16 cellular contexts compared by ENCODE assay signal in genomic region chr12:68267892-68268396, GRCh38. TPM values are rescaled to one million over a fixed set of nuclear protein-coding genes. Genes with fewer than 3 reads are reported as not detected.
DNase-seq lines count a peak whose midpoint lies in the region; ATAC-seq, FAIRE-seq and TF ChIP-seq lines count a peak whose summit lies in the region.
"Had no signal": no experiment of that assay in that cellular context is flagged by ENCODE, and none has a peak within 500 bp of the region (broad histone marks: within the 10 kb centered on the region; RNA-seq: fewer than 3 reads in every experiment).

No MANE protein-coding gene starts in this region.

- H3K79me2 ChIP-seq in K562 (ENCODE audit: control insufficient read depth, insufficient read depth, low read length), result no peaks in the 10 kb centered on the region

- no peaks in the 10 kb centered on the region for H3K36me3 ChIP-seq in K562 (ENCODE audit: control insufficient read depth, insufficient read depth, low read length)

- no peaks in the 10 kb centered on the region for H3K9me1 ChIP-seq in K562 (ENCODE audit: control insufficient read depth, insufficient read depth, low read length)

- in situ Hi-C loops in K562 (cut with MboI), result no loop called here

- no peak for TF ChIP-seq EP300 in K562 (IDR thresholded peaks at IDR 0.05; ENCODE audit: low read length)

- H2AFZ ChIP-seq in K562 (ENCODE audit: low read depth, low read length), result no peak overlapping the region

- H3K36me3 Mint-ChIP-seq in osteocyte (ENCODE audit: unreplicated experiment), result no peaks in the 10 kb centered on the region

- POLR2A ChIA-PET in K562 (lab: Yijun Ruan, JAX), result no interaction called here

- TF ChIP-seq CTCF in K562 (IDR thresholded peaks at IDR 0.05 in 2 of 3, conservative IDR thresholded peaks at IDR 0.05 in 1 of 3; ENCODE audit: insufficient read depth in 2 of 3, low read depth in 1 of 3, low read length in 3 of 3), result no peak
- TF ChIP-seq CTCF in osteocyte (IDR thresholded peaks at IDR 0.05), result no peak

- H3K4me3 Mint-ChIP-seq in osteocyte (ENCODE audit: unreplicated experiment), result no peak overlapping the region
- H3K4me3 Mint-ChIP-seq: IgD-negative memory B cell had no signal

- H3K9me3 Mint-ChIP-seq in osteocyte (ENCODE audit: unreplicated experiment), result no peaks in the 10 kb centered on the region

- no peak for TF ChIP-seq POLR2A in K562 (conservative IDR thresholded peaks at IDR 0.05)

- no peaks in the 10 kb centered on the region for H3K27me3 Mint-ChIP-seq in osteocyte (ENCODE audit: unreplicated experiment)
- H3K27me3 Mint-ChIP-seq: IgD-negative memory B cell had no signal

- no peaks in the 10 kb centered on the region for H3K4me1 ChIP-seq in K562 (replicated peaks in 1 of 2; ENCODE audit: control insufficient read depth in 2 of 2, insufficient read depth in 2 of 2, low read length in 2 of 2)

- TF ChIP-seq RAD21 in K562 (CRISPR knock-in tag; conservative IDR thresholded peaks at IDR 0.05 in 1 of 2, IDR thresholded peaks at IDR 0.05 in 1 of 2), result no peak

- peaks cover 34% of the 10 kb centered on the region for H3K4me1 Mint-ChIP-seq in osteocyte (ENCODE audit: unreplicated experiment)

- no peak overlapping the region for H3K9ac ChIP-seq in K562 (ENCODE audit: insufficient read depth in 1 of 2, low read depth in 2 of 2, low read length in 2 of 2)

- no TSS peak for BruUV-seq in K562 (replicated peaks; lab: Mats Ljungman, UMichigan)

- DNase-seq in GM03348 (ENCODE audit: low spot score) (peak; percentile 74), MV-4-11 (lab: John Stamatoyannopoulos, UW) (peak; percentile 43), K562 (ENCODE audit: extremely low read depth in 1 of 4, low spot score in 3 of 4) (no peak), osteocyte (ENCODE audit: extremely low spot score, unreplicated experiment) (no peak), mucosa of gallbladder (ENCODE audit: low spot score) (no peak), dermis blood vessel endothelial cell (no peak)
- DNase-seq: activated CD4-positive, alpha-beta T cell treated with anti-CD3 and anti-CD28 coated beads, Interleukin-2, amount 50 U/mL, for 48 hours; dorsolateral prefrontal cortex; glutamatergic neuron; left cardiac atrium; NCI-H2081 treated with DMSO at 0.1 percent for 48 hours had no signal

- WGBS in K562 (ENCODE audit: insufficient coverage, low coverage, missing lambda C conversion rate), result 4% methylated on average over 6 of the region's 6 CpGs

- CTCF ChIA-PET in K562 (lab: Yijun Ruan, JAX; ENCODE audit: low intra/inter-chr PET ratio), result no interaction called here

- intact Hi-C loops in K562 (cut with micrococcal nuclease), result no loop called here

- FAIRE-seq in K562 (lab: Jason Lieb, UNC), result no peak
- FAIRE-seq: GM12892 had no signal

- peaks cover 7 to 20% of the 10 kb centered on the region in 2 experiments for H3K27me3 ChIP-seq in K562 (ENCODE audit: control insufficient read depth in 2 of 2, insufficient read depth in 2 of 2, low read length in 2 of 2)
- H3K27me3 ChIP-seq: dorsolateral prefrontal cortex had no signal

- ATAC-seq in K562 (no peak), HG03039 (IDR thresholded peaks at IDR 0.05; ENCODE audit: unreplicated experiment) (no peak)
- ATAC-seq: left cardiac atrium; naive thymus-derived CD4-positive, alpha-beta T cell had no signal

- H3K27ac Mint-ChIP-seq in osteocyte (ENCODE audit: unreplicated experiment), result peak overlapping the region; percentile 58
- H3K27ac Mint-ChIP-seq: IgD-negative memory B cell had no signal

- no peaks in the 10 kb centered on the region for H4K20me1 ChIP-seq in K562 (replicated peaks; ENCODE audit: control insufficient read depth, insufficient read depth, low read length)

- H3K27ac ChIP-seq in K562 (ENCODE audit: extremely low read depth, low read depth, low read length), result no peak overlapping the region
- H3K27ac ChIP-seq: dorsolateral prefrontal cortex had no signal

- no peak overlapping the region for H3K4me3 ChIP-seq in K562
- H3K4me3 ChIP-seq: dorsolateral prefrontal cortex had no signal

- H3K9me3 ChIP-seq in K562 (replicated peaks; ENCODE audit: control insufficient read depth, insufficient read depth, low read depth, low read length), result no peaks in the 10 kb centered on the region

- H3K4me2 ChIP-seq in K562 (ENCODE audit: insufficient read depth, low read length), result no peak overlapping the region

TF ChIP-seq in K562, 482 proteins besides CTCF, POLR2A, EP300 and RAD21:
- TF ChIP-seq TRIM24 (IDR thresholded peaks at IDR 0.05), result peak in 1 of 2 experiments; percentile 57; a peak in 1 of 4 replicates
- TF ChIP-seq DMBX1 (CRISPR knock-in tag; IDR thresholded peaks at IDR 0.05; ENCODE audit: borderline replicate concordance), result no peak
- peak; percentile 54 for TF ChIP-seq CEBPG (CRISPR knock-in tag; IDR thresholded peaks at IDR 0.05)
- peak; percentile 31 to 83; a peak in 3 of 4 replicates for TF ChIP-seq CEBPG (tag; conservative IDR thresholded peaks at IDR 0.05 in 1 of 2, IDR thresholded peaks at IDR 0.05 in 1 of 2)

RNA-seq across cellular contexts. Expression of gene IL22, which starts 14.5 kb away (rescaled TPM):
- not detected in 2 replicates for total RNA-seq in K562 (2011; cell fraction: chromatin; rRNA removed; ENCODE audit: low replicate concordance)
- total RNA-seq in K562 (2011; cell fraction: nucleolus; rRNA removed), result not detected in 2 replicates
- not detected in 2 replicates for total RNA-seq in K562 (2011; cell fraction: nucleoplasm; rRNA removed)
- total RNA-seq in K562 (2014; rRNA removed), result not detected in 2 replicates
- not detected in 2 replicates for total RNA-seq in K562 (2014; rRNA removed; fragmentation: Illumina TruSeq; extraction: Trizol)
- total RNA-seq in K562 (2015; rRNA removed; fragmentation: Illumina TruSeq; extraction: Trizol), result not detected in 2 replicates
- total RNA-seq in K562 (2021), result not detected in 2 replicates
- polyA plus RNA-seq in K562 (2011; rRNA removed), result not detected in 2 replicates
- not detected in 2 replicates for polyA plus RNA-seq in K562 (2011; cell fraction: cytosol; rRNA removed)
- polyA plus RNA-seq in K562 (2011; cell fraction: nucleus; rRNA removed), result not detected in 2 replicates
- not detected in 2 replicates for polyA plus RNA-seq in K562 (2012)
- not detected in 2 replicates for polyA plus RNA-seq in K562 (2014; fragmentation: Illumina TruSeq; extraction: Trizol)
- not detected for polyA plus RNA-seq in K562 (2014; fragmentation: Nextera tagmentation; extraction: Ambion mirVana)
- not detected in 2 replicates for polyA plus RNA-seq in K562 (2014; rRNA removed)
- not detected in 2 replicates for polyA minus RNA-seq in K562 (2011; rRNA and poly(A)+ RNA removed)
- not detected in 2 replicates for polyA minus RNA-seq in K562 (2011; cell fraction: cytosol; rRNA and poly(A)+ RNA removed)
- polyA minus RNA-seq in K562 (2011; cell fraction: nucleus; rRNA and poly(A)+ RNA removed), result not detected in 2 replicates
- not detected in 2 replicates for total RNA-seq in osteocyte
- total RNA-seq in mucosa of gallbladder, result not detected
- not detected in 2 replicates for total RNA-seq in dermis blood vessel endothelial cell
- total RNA-seq: dorsolateral prefrontal cortex, left cardiac atrium, temporal lobe had no signal
- polyA plus RNA-seq: IgD-negative memory B cell; naive thymus-derived CD4-positive, alpha-beta T cell had no signal

RNA-seq across cellular contexts. Expression of gene IL26, which starts 42.3 kb away (rescaled TPM):
- total RNA-seq in K562 (2011; cell fraction: chromatin; rRNA removed; ENCODE audit: low replicate concordance), result not detected in 2 replicates
- total RNA-seq in K562 (2011; cell fraction: nucleolus; rRNA removed), result not detected in 2 replicates
- total RNA-seq in K562 (2011; cell fraction: nucleoplasm; rRNA removed), result not detected in 2 replicates
- total RNA-seq in K562 (2014; rRNA removed), result not detected in 2 replicates
- total RNA-seq in K562 (2014; rRNA removed; fragmentation: Illumina TruSeq; extraction: Trizol), result not detected in 2 replicates
- total RNA-seq in K562 (2015; rRNA removed; fragmentation: Illumina TruSeq; extraction: Trizol), result not detected in 2 replicates
- total RNA-seq in K562 (2021), result not detected in 2 replicates
- not detected in 2 replicates for polyA plus RNA-seq in K562 (2011; rRNA removed)
- not detected in 2 replicates for polyA plus RNA-seq in K562 (2011; cell fraction: cytosol; rRNA removed)
- not detected in 2 replicates for polyA plus RNA-seq in K562 (2011; cell fraction: nucleus; rRNA removed)
- not detected in 2 replicates for polyA plus RNA-seq in K562 (2012)
- polyA plus RNA-seq in K562 (2014; fragmentation: Illumina TruSeq; extraction: Trizol), result not detected in 2 replicates
- not detected for polyA plus RNA-seq in K562 (2014; fragmentation: Nextera tagmentation; extraction: Ambion mirVana)
- not detected in 2 replicates for polyA plus RNA-seq in K562 (2014; rRNA removed)
- polyA minus RNA-seq in K562 (2011; rRNA and poly(A)+ RNA removed), result not detected in 2 replicates
- not detected in 2 replicates for polyA minus RNA-seq in K562 (2011; cell fraction: cytosol; rRNA and poly(A)+ RNA removed)
- not detected in 2 replicates for polyA minus RNA-seq in K562 (2011; cell fraction: nucleus; rRNA and poly(A)+ RNA removed)
- total RNA-seq in osteocyte, result 0.34 TPM in 1 of 2 replicates, not detected in the other
- total RNA-seq in mucosa of gallbladder, result not detected
- total RNA-seq in dermis blood vessel endothelial cell, result not detected in 2 replicates
- total RNA-seq: left cardiac atrium, temporal lobe had no signal
- polyA plus RNA-seq: IgD-negative memory B cell; naive thymus-derived CD4-positive, alpha-beta T cell had no signal

Comparison
In these comparisons a context has a peak if more than half of its experiments do, and no peak if none do; other contexts are left out.
1. DNase-seq: peak in GM03348 (single experiment) and MV-4-11 (single experiment); none in K562 (0 of 4), osteocyte (single experiment), mucosa of gallbladder (single experiment) and dermis blood vessel endothelial cell (single experiment).